ENCODE assay signal across 8 cellular contexts in genomic region chr1:206505702-206506375, GRCh38. TPM values are rescaled to one million over a fixed set of nuclear protein-coding genes. Genes with fewer than 3 reads are reported as not detected.
DNase-seq lines count a peak whose midpoint lies in the region; ATAC-seq and TF ChIP-seq lines count a peak whose summit lies in the region.

No MANE protein-coding gene starts in this region.

- POLR2A ChIA-PET in activated naive CD8-positive, alpha-beta T cell treated with anti-CD3 and anti-CD28 coated beads, Interleukin-2, amount 10 ng/mL, durations not matched to agents 7 days and 5 days (lab: Charles Lee) = interaction anchor here (1.6 to 2.3 kb wide), 5 partner anchors 10 to 82 kb away, joined by 4 to 8 read pairs (median 6); partner anchors contain the start of gene IKBKE

- peak; percentile 62 for DNase-seq in AG10803 (ENCODE audit: low read depth)
- no peak for DNase-seq in GM13976 (ENCODE audit: low spot score)
- no peak for DNase-seq in activated naive CD8-positive, alpha-beta T cell treated with anti-CD3 and anti-CD28 coated beads, Interleukin-2, amount 10 ng/mL, durations not matched to agents 7 days and 5 days
- DNase-seq in left lung = peak in 1 of 2 donors; percentile 13
- DNase-seq in central memory CD4-positive, alpha-beta T cell = no peak

- peaks cover 6 to 53% of the 10 kb centered on the region in 2 donors for H3K27me3 ChIP-seq in left lung

- H3K27me3 Mint-ChIP-seq in activated naive CD8-positive, alpha-beta T cell treated with anti-CD3 and anti-CD28 coated beads, Interleukin-2, amount 10 ng/mL, durations not matched to agents 7 days and 5 days = peaks cover 26% of the 10 kb centered on the region

- H3K4me3 ChIP-seq in AG10803 (ENCODE audit: low read length) (no peak overlapping the region), left lung (no peak overlapping the region)

- TF ChIP-seq CTCF in AG10803 (conservative IDR thresholded peaks at IDR 0.05; ENCODE audit: low read length) (peak; percentile 82), GM13976 (IDR thresholded peaks at IDR 0.05; ENCODE audit: borderline replicate concordance, control extremely low read depth, extremely low read depth, insufficient read depth, missing control alignments) (peak; percentile 31), left lung (IDR thresholded peaks at IDR 0.05) (peak; percentile 22 to 30)

- no peak overlapping the region for H3K27ac ChIP-seq in left lung

- H3K36me3 ChIP-seq in left lung = no peaks in the 10 kb centered on the region

- peaks cover 26 to 67% of the 10 kb centered on the region in 2 donors for H3K4me1 ChIP-seq in left lung

- no peak overlapping the region for H3K27ac Mint-ChIP-seq in activated naive CD8-positive, alpha-beta T cell treated with anti-CD3 and anti-CD28 coated beads, Interleukin-2, amount 10 ng/mL, durations not matched to agents 7 days and 5 days

- no peaks in the 10 kb centered on the region for H3K9me3 ChIP-seq in left lung

- H3K9me3 Mint-ChIP-seq in activated naive CD8-positive, alpha-beta T cell treated with anti-CD3 and anti-CD28 coated beads, Interleukin-2, amount 10 ng/mL, durations not matched to agents 7 days and 5 days = no peaks in the 10 kb centered on the region

- H3K4me1 Mint-ChIP-seq in activated naive CD8-positive, alpha-beta T cell treated with anti-CD3 and anti-CD28 coated beads, Interleukin-2, amount 10 ng/mL, durations not matched to agents 7 days and 5 days = peaks cover 33% of the 10 kb centered on the region

- no peaks in the 10 kb centered on the region for H3K36me3 Mint-ChIP-seq in activated naive CD8-positive, alpha-beta T cell treated with anti-CD3 and anti-CD28 coated beads, Interleukin-2, amount 10 ng/mL, durations not matched to agents 7 days and 5 days

- no peak for ATAC-seq in activated naive CD8-positive, alpha-beta T cell treated with anti-CD3 and anti-CD28 coated beads, Interleukin-2, amount 10 ng/mL, durations not matched to agents 7 days and 5 days (ENCODE audit: low read depth)
- ATAC-seq in left lung (no peak), GM21786 (IDR thresholded peaks at IDR 0.05; ENCODE audit: unreplicated experiment) (no peak), GM18498 (IDR thresholded peaks at IDR 0.05; ENCODE audit: unreplicated experiment) (no peak), HG02642 (IDR thresholded peaks at IDR 0.05; ENCODE audit: poor library complexity, unreplicated experiment) (no peak)

- H3K4me3 Mint-ChIP-seq in activated naive CD8-positive, alpha-beta T cell treated with anti-CD3 and anti-CD28 coated beads, Interleukin-2, amount 10 ng/mL, durations not matched to agents 7 days and 5 days = peak overlapping the region; percentile 78

- in situ Hi-C loops in GM13976 (cut with MboI; ENCODE audit: low sequenced_read_pairs, unreplicated experiment) = no loop called here

- intact Hi-C loops in left lung (cut with DNase I) = no loop called here

RNA-seq across cellular contexts. Expression of gene RASSF5, which starts 1.5 kb away (rescaled TPM):
- 100 to 1,000 TPM; 211 TPM for total RNA-seq in activated naive CD8-positive, alpha-beta T cell treated with anti-CD3 and anti-CD28 coated beads, Interleukin-2, amount 10 ng/mL, durations not matched to agents 7 days and 5 days
- 10 to 100 TPM; 26.5 to 40.9 TPM for total RNA-seq in left lung

RNA-seq across cellular contexts. Expression of gene IKBKE, which starts 35.6 kb away (rescaled TPM):
- total RNA-seq in activated naive CD8-positive, alpha-beta T cell treated with anti-CD3 and anti-CD28 coated beads, Interleukin-2, amount 10 ng/mL, durations not matched to agents 7 days and 5 days = 10 to 100 TPM; 83.5 to 84.0 TPM
- 10 to 100 TPM in 1 of 2 donors, 1 to 10 TPM in 1; 8.7 to 17.8 TPM for total RNA-seq in left lung

Comparison
In these comparisons a context has a peak if more than half of its experiments do, and no peak if none do; other contexts are left out.
1. CTCF ChIP-seq: peak in every context shown above with its lines; median percentile 82 in AG10803; 31 in GM13976; 26 in left lung.
2. RNA of gene RASSF5, which starts 1.5 kb away (total RNA-seq): 211 TPM in activated naive CD8-positive, alpha-beta T cell treated with anti-CD3 and anti-CD28 coated beads, Interleukin-2, amount 10 ng/mL, durations not matched to agents 7 days and 5 days; 26.5 to 40.9 TPM in left lung; every median in the first group is over 4 times any median in the second.
3. RNA of gene IKBKE, which starts 35.6 kb away (total RNA-seq): 83.5 to 84.0 TPM in activated naive CD8-positive, alpha-beta T cell treated with anti-CD3 and anti-CD28 coated beads, Interleukin-2, amount 10 ng/mL, durations not matched to agents 7 days and 5 days; 8.7 to 17.8 TPM in left lung; every median in the first group is over 4 times any median in the second.